In genomic region chr9:128192601-128193371, GRCh38 we compare ENCODE assay signal across 8 cellular contexts. TPM values are rescaled to one million over a fixed set of nuclear protein-coding genes. Genes with fewer than 3 reads are reported as not detected.
A peak's percentile ranks its signal among the peaks of the same experiment; 100 is the strongest.
DNase-seq lines count a peak whose midpoint lies in the region; FAIRE-seq and TF ChIP-seq lines count a peak whose summit lies in the region.

No MANE protein-coding gene starts in this region.

- peaks cover 0 to 2% of the 10 kb centered on the region in 2 donors for H3K36me3 ChIP-seq in esophagus (ENCODE audit: control insufficient read depth in 2 of 2, insufficient read depth in 2 of 2, low read length in 1 of 2)
- no peaks in the 10 kb centered on the region for H3K36me3 ChIP-seq in mucosa of stomach (ENCODE audit: control insufficient read depth, insufficient read depth, low read length)
- H3K36me3 ChIP-seq in uterus, result no peaks in the 10 kb centered on the region

- peaks cover 7 to 10% of the 10 kb centered on the region in 2 donors for H3K4me1 ChIP-seq in esophagus (ENCODE audit: control insufficient read depth in 2 of 2, insufficient read depth in 2 of 2, low read length in 1 of 2)
- H3K4me1 ChIP-seq in mucosa of stomach (ENCODE audit: control insufficient read depth, insufficient read depth, low read length), result peaks cover 15% of the 10 kb centered on the region
- peaks cover 0 to 6% of the 10 kb centered on the region in 2 donors for H3K4me1 ChIP-seq in uterus

- intact Hi-C loops in uterus (cut with DNase I; ENCODE audit: low total_unique reads), result no loop called here

- H3K27me3 ChIP-seq in esophagus (ENCODE audit: control insufficient read depth in 1 of 2, insufficient read depth in 2 of 2, low read length in 2 of 2) (no peaks in the 10 kb centered on the region), mucosa of stomach (ENCODE audit: control insufficient read depth, insufficient read depth, low read length) (no peaks in the 10 kb centered on the region), uterus (no peaks in the 10 kb centered on the region)

- peak overlapping the region; percentile 99 for H3K9ac ChIP-seq in mucosa of stomach (ENCODE audit: low read length)

- H3K27ac ChIP-seq in esophagus (ENCODE audit: low read depth in 2 of 2, low read length in 1 of 2) (peak overlapping the region; percentile 90 to 92), uterus (peak overlapping the region; percentile 89 to 91)

- 12 to 14% methylated on average over 56 of the region's 56 CpGs for WGBS in esophagus, 2 donors

- DNase-seq in stimulated activated naive CD4-positive, alpha-beta T cell (lab: John Stamatoyannopoulos, UW), result peak in 5 of 6 experiments; percentile 21 to 53 (median 24)
- DNase-seq in stimulated activated naive CD4-positive, alpha-beta T cell treated with Interleukin-2 at 50 U/mL for 16 hours (lab: John Stamatoyannopoulos, UW), result no peak
- peak; percentile 71 for DNase-seq in NCI-H1105 treated with DMSO at 0.1 percent for 48 hours (lab: John Stamatoyannopoulos, UW)
- DNase-seq in T1000 (lab: John Stamatoyannopoulos, UW), result peak; percentile 84
- DNase-seq in uterus, result peak; percentile 85
- no peak for DNase-seq in GM12891 (ENCODE audit: insufficient read length, low spot score)

- peak in 3 of 4 experiments; percentile 7 to 64 (median 40) for TF ChIP-seq CTCF in uterus (IDR thresholded peaks at IDR 0.05)

- H3K9me3 ChIP-seq in esophagus (ENCODE audit: control insufficient read depth in 2 of 2, insufficient read depth in 1 of 2, low read depth in 1 of 2, low read length in 1 of 2), result no peaks in the 10 kb centered on the region
- no peaks in the 10 kb centered on the region for H3K9me3 ChIP-seq in mucosa of stomach (ENCODE audit: control insufficient read depth, low read length)
- H3K9me3 ChIP-seq in uterus, result no peaks in the 10 kb centered on the region

- H3K4me3 ChIP-seq in esophagus (ENCODE audit: low read depth in 1 of 2, low read length in 2 of 2) (peak overlapping the region; percentile 6 to 9), mucosa of stomach (ENCODE audit: low read length) (no peak overlapping the region), uterus (peak overlapping the region; percentile 85 to 89)

- TF ChIP-seq POLR2A in uterus (IDR thresholded peaks at IDR 0.05) (peak in 1 of 2 donors; percentile 53), GM12891 (IDR thresholded peaks at IDR 0.05; ENCODE audit: low read depth, low read length) (no peak)

- no peak for FAIRE-seq in GM12891 (lab: Jason Lieb, UNC)

TF ChIP-seq in GM12891, 5 proteins besides CTCF, POLR2A, EP300 and RAD21:
- TF ChIP-seq POU2F2 (IDR thresholded peaks at IDR 0.05; ENCODE audit: low read depth, low read length), result no peak
- no peak for TF ChIP-seq TAF1 (IDR thresholded peaks at IDR 0.05; ENCODE audit: low read depth, low read length)
TF ChIP-seq in GM12891: peak in this region for 0.

RNA-seq across cellular contexts. Expression of gene CIZ1, which starts 1.4 kb away (rescaled TPM):
- polyA plus RNA-seq in esophagus, result 10 to 100 TPM; 39.8 to 39.9 TPM
- total RNA-seq in uterus, result 100 to 1,000 TPM in 1 of 4 donors, 10 to 100 TPM in 3; 31.3 to 151 (median 52.6) TPM
- 43.1 TPM for polyA plus RNA-seq in GM12891 (2012; ENCODE audit: low read depth, missing spikeins)

RNA-seq across cellular contexts. Expression of gene DNM1, which starts 10.4 kb away (rescaled TPM):
- polyA plus RNA-seq in esophagus, result 1 to 10 TPM; 2.4 to 4.6 TPM
- 10 to 100 TPM in 3 of 4 donors, 1 to 10 TPM in 1; 5.0 to 71.5 (median 31.0) TPM for total RNA-seq in uterus
- 0.31 TPM for polyA plus RNA-seq in GM12891 (2012; ENCODE audit: low read depth, missing spikeins)

RNA-seq across cellular contexts. Expression of gene BBLN, which starts 32.7 kb away (rescaled TPM):
- polyA plus RNA-seq in esophagus, result 100 to 1,000 TPM in 1 of 2 donors, 10 to 100 TPM in 1; 77.5 to 104 TPM
- 100 to 1,000 TPM in 2 of 4 donors, 10 to 100 TPM in 2; 31.3 to 198 (median 96.0) TPM for total RNA-seq in uterus
- polyA plus RNA-seq in GM12891 (2012; ENCODE audit: low read depth, missing spikeins), result 135 TPM

RNA-seq across cellular contexts. Expression of gene LCN2, which starts 43.5 kb away (rescaled TPM):
- 1,000 to 10,000 TPM; 1,061 to 2,097 TPM for polyA plus RNA-seq in esophagus
- 1 to 10 TPM in 1 of 4 donors, under 1 TPM in 1, not detected in 2; 0.98 to 2.6 TPM for total RNA-seq in uterus
- polyA plus RNA-seq in GM12891 (2012; ENCODE audit: low read depth, missing spikeins), result not detected

Comparison
In these comparisons a context has a peak if more than half of its experiments do, and no peak if none do; other contexts are left out.
1. DNase-seq: peak in stimulated activated naive CD4-positive, alpha-beta T cell (5 of 6), NCI-H1105 treated with DMSO at 0.1 percent for 48 hours (single experiment), T1000 (single experiment) and uterus (2 of 2); none in stimulated activated naive CD4-positive, alpha-beta T cell treated with Interleukin-2 at 50 U/mL for 16 hours (single experiment) and GM12891 (single experiment).